ENCODE assay signal across 10 cellular contexts in the genomic region with DNA sequence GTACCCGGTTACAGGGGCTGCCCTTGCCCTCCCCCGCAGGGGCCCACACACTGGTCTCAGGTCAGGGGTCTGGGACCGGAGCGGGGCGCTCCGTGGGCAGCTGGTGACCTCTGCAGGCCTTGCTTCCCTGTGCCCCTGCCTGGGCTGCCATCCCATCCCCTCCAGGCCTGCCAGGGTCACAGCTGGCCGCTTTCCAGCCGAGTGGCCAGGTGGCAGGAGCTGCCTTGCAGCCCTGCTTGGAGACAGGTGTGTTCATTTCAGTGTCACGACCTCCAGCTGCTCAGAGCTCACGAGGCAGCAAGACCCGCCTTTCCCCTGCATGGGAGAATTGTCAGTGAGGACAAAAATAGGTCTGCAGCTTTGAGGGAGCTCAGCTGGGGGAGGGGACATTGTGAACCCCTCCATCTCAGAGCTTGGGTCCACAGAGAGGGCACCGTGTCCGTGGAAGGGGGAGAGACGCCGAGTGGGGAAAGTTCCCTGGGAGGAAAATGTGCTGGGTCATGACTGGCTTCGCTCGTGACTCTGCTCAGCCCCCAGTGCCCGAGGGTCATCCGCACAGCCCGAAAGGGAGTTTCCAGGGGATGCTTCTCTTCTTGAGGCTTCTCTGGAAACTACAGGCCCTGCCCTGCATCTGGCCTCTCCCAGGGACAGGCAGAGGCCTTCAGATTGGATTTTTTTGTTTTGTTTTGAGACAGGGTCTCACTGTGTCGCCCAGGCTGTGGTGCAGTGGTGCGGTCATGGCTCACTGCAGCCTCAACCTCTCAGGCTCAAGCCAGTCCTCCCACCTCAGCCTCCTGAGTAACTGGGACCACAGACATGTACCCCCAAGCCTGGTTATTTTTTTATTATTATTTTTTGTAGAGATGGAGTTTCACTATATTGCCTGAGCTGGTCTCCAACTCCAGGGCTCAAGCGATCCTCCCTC. TPM values are rescaled to one million over a fixed set of nuclear protein-coding genes. Genes with fewer than 3 reads are reported as not detected.
DNase-seq lines count a peak whose midpoint lies in the region; ATAC-seq and TF ChIP-seq lines count a peak whose summit lies in the region.
"Had no signal": no experiment of that assay in that cellular context is flagged by ENCODE, and none has a peak within 500 bp of the region (broad histone marks: within the 10 kb centered on the region; RNA-seq: fewer than 3 reads in every experiment).

No MANE protein-coding gene starts in this region.

- H3K27me3 ChIP-seq in SK-N-SH (ENCODE audit: insufficient read depth), result no peaks in the 10 kb centered on the region
- no peaks in the 10 kb centered on the region for H3K27me3 ChIP-seq in thyroid gland
- H3K27me3 ChIP-seq in smooth muscle cell (ENCODE audit: low read depth), result no peaks in the 10 kb centered on the region
- H3K27me3 ChIP-seq in gastroesophageal sphincter, result no peaks in the 10 kb centered on the region

- no peak for TF ChIP-seq EP300 in SK-N-SH (IDR thresholded peaks at IDR 0.05; ENCODE audit: borderline replicate concordance in 1 of 2, low read depth in 1 of 2, low read length in 1 of 2)
- TF ChIP-seq EP300 in gastroesophageal sphincter (IDR thresholded peaks at IDR 0.05), result no peak

- DNase-seq in SK-N-SH, result no peak
- DNase-seq in NCI-H69 (lab: John Stamatoyannopoulos, UW), result peak; percentile 88
- DNase-seq in left kidney (ENCODE audit: low read depth, low spot score), result peak; percentile 91
- DNase-seq in thyroid gland, result peak; percentile 77 to 82
- DNase-seq in smooth muscle cell (lab: John Stamatoyannopoulos, UW; ENCODE audit: unreplicated experiment), result no peak
- DNase-seq: KG1, lower lobe of right lung had no signal

- TF ChIP-seq POLR2A in thyroid gland (IDR thresholded peaks at IDR 0.05) (no peak), gastroesophageal sphincter (IDR thresholded peaks at IDR 0.05) (no peak)

- H3K9me2 ChIP-seq in SK-N-SH, result no peaks in the 10 kb centered on the region

- intact Hi-C loops in thyroid gland (cut with DNase I), result no loop called here

- CTCF ChIA-PET in SK-N-SH (lab: Yijun Ruan, JAX), result interaction anchor here (0.8 to 1.1 kb wide), 4 partner anchors 9 to 157 kb away, joined by 3 read pairs; no protein-coding TSS in a partner anchor

- H3F3A ChIP-seq in SK-N-SH (replicated peaks; ENCODE audit: insufficient read depth), result no peaks in the 10 kb centered on the region
- H3F3A ChIP-seq in smooth muscle cell (ENCODE audit: low read depth), result peaks cover 10% of the 10 kb centered on the region

- TF ChIP-seq CTCF in SK-N-SH (IDR thresholded peaks at IDR 0.05) (no peak), thyroid gland (IDR thresholded peaks at IDR 0.05) (peak in 1 of 6 experiments; percentile 3), smooth muscle cell (IDR thresholded peaks at IDR 0.05; ENCODE audit: borderline replicate concordance, insufficient read depth, poor library complexity, severe bottlenecking) (no peak), gastroesophageal sphincter (IDR thresholded peaks at IDR 0.05) (no peak)

- POLR2A ChIA-PET in SK-N-SH (lab: Yijun Ruan, JAX), result no interaction called here

- peak; percentile 17; the same call in 1 of the 2 replicates for TF ChIP-seq RAD21 in SK-N-SH (IDR thresholded peaks at IDR 0.05; ENCODE audit: low read length)

- H3K79me2 ChIP-seq in SK-N-SH (ENCODE audit: insufficient read depth), result peaks cover 8% of the 10 kb centered on the region
- peaks cover 44% of the 10 kb centered on the region for H3K79me2 ChIP-seq in smooth muscle cell (ENCODE audit: low read depth)

- H4K20me1 ChIP-seq in SK-N-SH (ENCODE audit: insufficient read depth) (peaks cover 70% of the 10 kb centered on the region), smooth muscle cell (ENCODE audit: low read depth) (peaks cover 97% of the 10 kb centered on the region)

- 88% methylated on average over 10 of the region's 23 CpGs for WGBS in SK-N-SH (ENCODE audit: low lambda C conversion rate)
- 79 to 93% methylated on average over 13 to 20 of the region's 23 CpGs for WGBS in thyroid gland, 2 donors
- WGBS in smooth muscle cell (ENCODE audit: low lambda C conversion rate), result 87% methylated on average over 23 of the region's 23 CpGs
- 63 to 67% methylated on average over 3 to 11 of the region's 23 CpGs for WGBS in gastroesophageal sphincter (ENCODE audit: low coverage in 1 of 2), 2 donors

- ATAC-seq in SK-N-SH treated with all-trans-retinoic acid at 6 μM for 48 hours (no peak), GM21390 (IDR thresholded peaks at IDR 0.05; ENCODE audit: unreplicated experiment) (no peak), gastroesophageal sphincter (no peak)
- ATAC-seq: lower lobe of right lung had no signal

- H3K9me3 ChIP-seq in SK-N-SH, result no peaks in the 10 kb centered on the region
- no peaks in the 10 kb centered on the region for H3K9me3 ChIP-seq in thyroid gland
- no peaks in the 10 kb centered on the region for H3K9me3 ChIP-seq in smooth muscle cell (replicated peaks; ENCODE audit: low read depth)
- no peaks in the 10 kb centered on the region for H3K9me3 ChIP-seq in gastroesophageal sphincter
- H3K9me3 ChIP-seq: lower lobe of right lung had no signal

- H3K4me1 ChIP-seq in SK-N-SH (ENCODE audit: control insufficient read depth in 1 of 2, insufficient read depth in 2 of 2, low read depth in 1 of 2, low read length in 1 of 2) (peaks cover 0 to 75% of the 10 kb centered on the region in 2 experiments; a peak in 1 of 4 replicates), thyroid gland (peaks cover 25 to 50% of the 10 kb centered on the region in 2 donors), smooth muscle cell (ENCODE audit: low read depth) (peaks cover 55% of the 10 kb centered on the region), gastroesophageal sphincter (peaks cover 0 to 63% (median 20%) of the 10 kb centered on the region in 3 donors)

- no peak overlapping the region for H2AFZ ChIP-seq in SK-N-SH (ENCODE audit: low read depth)
- no peak overlapping the region for H2AFZ ChIP-seq in smooth muscle cell (ENCODE audit: low read depth)

- no peak overlapping the region for H3K9ac ChIP-seq in SK-N-SH
- no peak overlapping the region for H3K9ac ChIP-seq in smooth muscle cell (ENCODE audit: low read depth)

- H3K27ac ChIP-seq in SK-N-SH (ENCODE audit: low read depth in 2 of 2, low read length in 1 of 2) (peak overlapping the region in 1 of 2 experiments; percentile 63; a peak in 2 of 4 replicates), thyroid gland (peak overlapping the region in 2 of 3 donors; percentile 33 to 80), smooth muscle cell (ENCODE audit: low read depth) (no peak overlapping the region), gastroesophageal sphincter (peak overlapping the region in 1 of 4 donors; percentile 16)
- H3K27ac ChIP-seq: lower lobe of right lung had no signal

- H3K36me3 ChIP-seq in SK-N-SH (replicated peaks in 1 of 2; ENCODE audit: control insufficient read depth in 1 of 2, insufficient read depth in 2 of 2, low read length in 1 of 2) (no peaks in the 10 kb centered on the region), thyroid gland (no peaks in the 10 kb centered on the region), smooth muscle cell (ENCODE audit: low read depth) (no peaks in the 10 kb centered on the region), gastroesophageal sphincter (no peaks in the 10 kb centered on the region)
- H3K36me3 ChIP-seq: lower lobe of right lung had no signal

- H3K4me2 ChIP-seq in SK-N-SH (no peak overlapping the region), smooth muscle cell (no peak overlapping the region)

- H3K4me3 ChIP-seq in SK-N-SH (ENCODE audit: low read depth in 2 of 2, low read length in 1 of 2) (no peak overlapping the region), thyroid gland (replicated peaks in 1 of 3) (no peak overlapping the region), smooth muscle cell (no peak overlapping the region), gastroesophageal sphincter (no peak overlapping the region)
- H3K4me3 ChIP-seq: lower lobe of right lung had no signal

TF ChIP-seq in SK-N-SH, 30 proteins besides CTCF, POLR2A, EP300 and RAD21 (continues in another document):
- TF ChIP-seq YY1 (IDR thresholded peaks at IDR 0.05; ENCODE audit: low read depth) (no peak), JUND (IDR thresholded peaks at IDR 0.05) (no peak), NFIC (IDR thresholded peaks at IDR 0.05; ENCODE audit: borderline replicate concordance) (no peak), CHD2 (IDR thresholded peaks at IDR 0.05; ENCODE audit: low read length, partially characterized antibody) (no peak), TCF12 (IDR thresholded peaks at IDR 0.05) (no peak)
- TF ChIP-seq, protein P1, sequence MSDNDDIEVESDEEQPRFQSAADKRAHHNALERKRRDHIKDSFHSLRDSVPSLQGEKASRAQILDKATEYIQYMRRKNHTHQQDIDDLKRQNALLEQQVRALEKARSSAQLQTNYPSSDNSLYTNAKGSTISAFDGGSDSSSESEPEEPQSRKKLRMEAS (IDR thresholded peaks at IDR 0.05; ENCODE audit: low read depth), result no peak

TF ChIP-seq in SK-N-SH treated with all-trans-retinoic acid at 6 μM for 48 hours, 23 proteins besides CTCF, POLR2A, EP300 and RAD21 (continues in another document):
- TF ChIP-seq, protein P2, sequence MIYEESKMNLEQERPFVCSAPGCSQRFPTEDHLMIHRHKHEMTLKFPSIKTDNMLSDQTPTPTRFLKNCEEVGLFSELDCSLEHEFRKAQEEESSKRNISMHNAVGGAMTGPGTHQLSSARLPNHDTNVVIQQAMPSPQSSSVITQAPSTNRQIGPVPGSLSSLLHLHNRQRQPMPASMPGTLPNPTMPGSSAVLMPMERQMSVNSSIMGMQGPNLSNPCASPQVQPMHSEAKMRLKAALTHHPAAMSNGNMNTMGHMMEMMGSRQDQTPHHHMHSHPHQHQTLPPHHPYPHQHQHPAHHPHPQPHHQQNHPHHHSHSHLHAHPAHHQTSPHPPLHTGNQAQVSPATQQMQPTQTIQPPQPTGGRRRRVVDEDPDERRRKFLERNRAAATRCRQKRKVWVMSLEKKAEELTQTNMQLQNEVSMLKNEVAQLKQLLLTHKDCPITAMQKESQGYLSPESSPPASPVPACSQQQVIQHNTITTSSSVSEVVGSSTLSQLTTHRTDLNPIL (CRISPR knock-in tag; IDR thresholded peaks at IDR 0.05; ENCODE audit: low read depth), result no peak
- no peak for TF ChIP-seq BACH2 (CRISPR knock-in tag; IDR thresholded peaks at IDR 0.05; ENCODE audit: borderline replicate concordance)

RNA-seq across cellular contexts. Expression of a gene that starts 10.0 kb away (rescaled TPM):
- polyA plus RNA-seq in SK-N-SH (2012; rRNA removed) (22.7 and 26.5 TPM in 2 replicates), smooth muscle cell (13.6 and 17.1 TPM in 2 replicates)
- 18.5 and 22.7 TPM in 2 replicates for polyA plus RNA-seq in SK-N-SH (2012; cell fraction: cytosol; rRNA removed)
- polyA plus RNA-seq in SK-N-SH (2012; cell fraction: nucleus; rRNA removed), result 94.0 and 103 TPM in 2 replicates
- total RNA-seq in thyroid gland (100 to 1,000 TPM in 1 of 4 donors, 10 to 100 TPM in 3; 54.2 to 155 (median 71.9) TPM), smooth muscle cell (21.4 and 27.7 TPM in 2 replicates), gastroesophageal sphincter (10 to 100 TPM; 23.4 to 65.5 (median 52.5) TPM)

Comparison
In these comparisons a context has a peak if more than half of its experiments do, and no peak if none do; other contexts are left out.
1. DNase-seq: peak in NCI-H69 (single experiment), left kidney (single experiment) and thyroid gland (2 of 2); none in SK-N-SH (single experiment) and smooth muscle cell (single experiment).